ENCODE assay signal across 12 cellular contexts in genomic region chr7:100627238-100627549, GRCh38. TPM values are rescaled to one million over a fixed set of nuclear protein-coding genes. Genes with fewer than 3 reads are reported as not detected.
DNase-seq lines count a peak whose midpoint lies in the region; ATAC-seq, FAIRE-seq and TF ChIP-seq lines count a peak whose summit lies in the region.
"Had no signal": no experiment of that assay in that cellular context is flagged by ENCODE, and none has a peak within 500 bp of the region (broad histone marks: within the 10 kb centered on the region; RNA-seq: fewer than 3 reads in every experiment).

No MANE protein-coding gene starts in this region.

- H2BK5ac ChIP-seq in H1 (ENCODE audit: low read depth, low read length) = no peak overlapping the region

- H3K9me3 ChIP-seq in NT2/D1 (ENCODE audit: insufficient read depth, low read length) (no peaks in the 10 kb centered on the region), H1 (ENCODE audit: insufficient read depth in 2 of 2, low read depth in 1 of 2, low read length in 1 of 2) (no peaks in the 10 kb centered on the region)
- H3K9me3 ChIP-seq: body of pancreas had no signal

- TF ChIP-seq POLR2A in H1 (IDR thresholded peaks at IDR 0.05; ENCODE audit: control extremely low read depth in 1 of 2, low read depth in 2 of 2, low read length in 2 of 2) = no peak

- no peaks in the 10 kb centered on the region for H3K27me3 Mint-ChIP-seq in activated CD8-positive, alpha-beta memory T cell treated with anti-CD3 and anti-CD28 coated beads, Interleukin-2, amount 10 ng/mL, durations not matched to agents 7 days and 5 days
- H3K27me3 Mint-ChIP-seq in stimulated activated memory B cell treated with anti-CD40 and anti-IgM and Interleukin-4, amounts not matched to agents 10 μg/mL and 1 μg/mL and 100 μg/mL, for 72 hours = no peaks in the 10 kb centered on the region

- H2AK5ac ChIP-seq in H1 (ENCODE audit: low read depth, low read length) = no peak overlapping the region; the same call in 1 of the 2 replicates

- H3K4me1 Mint-ChIP-seq in activated CD8-positive, alpha-beta memory T cell treated with anti-CD3 and anti-CD28 coated beads, Interleukin-2, amount 10 ng/mL, durations not matched to agents 7 days and 5 days = peaks cover 55% of the 10 kb centered on the region
- peaks cover 20% of the 10 kb centered on the region for H3K4me1 Mint-ChIP-seq in stimulated activated memory B cell treated with anti-CD40 and anti-IgM and Interleukin-4, amounts not matched to agents 10 μg/mL and 1 μg/mL and 100 μg/mL, for 72 hours

- H3K4me2 ChIP-seq in H1 (ENCODE audit: insufficient read depth in 1 of 2, low read depth in 2 of 2, low read length in 2 of 2) = peak overlapping the region; percentile 59 to 83

- H3K36me3 ChIP-seq in NT2/D1 (ENCODE audit: insufficient read depth, insufficient read length, low read length) = no peaks in the 10 kb centered on the region
- H3K36me3 ChIP-seq in H1 (ENCODE audit: control insufficient read depth in 2 of 4, insufficient read depth in 4 of 4, low read length in 3 of 4) = no peaks in the 10 kb centered on the region

- H3K4me3 Mint-ChIP-seq in activated CD8-positive, alpha-beta memory T cell treated with anti-CD3 and anti-CD28 coated beads, Interleukin-2, amount 10 ng/mL, durations not matched to agents 7 days and 5 days = peak overlapping the region; percentile 69
- H3K4me3 Mint-ChIP-seq in stimulated activated memory B cell treated with anti-CD40 and anti-IgM and Interleukin-4, amounts not matched to agents 10 μg/mL and 1 μg/mL and 100 μg/mL, for 72 hours = peak overlapping the region; percentile 75

- peaks cover 5% of the 10 kb centered on the region for H3K36me3 Mint-ChIP-seq in activated CD8-positive, alpha-beta memory T cell treated with anti-CD3 and anti-CD28 coated beads, Interleukin-2, amount 10 ng/mL, durations not matched to agents 7 days and 5 days
- H3K36me3 Mint-ChIP-seq in stimulated activated memory B cell treated with anti-CD40 and anti-IgM and Interleukin-4, amounts not matched to agents 10 μg/mL and 1 μg/mL and 100 μg/mL, for 72 hours = peaks cover 6% of the 10 kb centered on the region

- FAIRE-seq in H1 (lab: Jason Lieb, UNC) = no peak
- no peak for FAIRE-seq in D721Med (lab: Jason Lieb, UNC)
- FAIRE-seq: islet of Langerhans had no signal

- peak overlapping the region; percentile 57; the same call in 1 of the 2 replicates for H4K8ac ChIP-seq in H1 (ENCODE audit: extremely low read depth, insufficient read depth, low read length)

- H3K14ac ChIP-seq in H1 (ENCODE audit: insufficient read length) = no peak overlapping the region

- H3K9ac ChIP-seq in NT2/D1 (ENCODE audit: insufficient read length, low read depth) = peak overlapping the region; percentile 61
- no peak overlapping the region for H3K9ac ChIP-seq in H1 (replicated peaks in 1 of 4; ENCODE audit: extremely low read depth in 1 of 4, low read depth in 3 of 4, low read length in 3 of 4)

- H3K27ac ChIP-seq in H1 (ENCODE audit: low read depth, low read length) = no peak overlapping the region
- H3K27ac ChIP-seq: body of pancreas had no signal

- no peak overlapping the region for H2AFZ ChIP-seq in H1 (ENCODE audit: low read length)

- no peak for ATAC-seq in activated CD8-positive, alpha-beta memory T cell treated with anti-CD3 and anti-CD28 coated beads, Interleukin-2, amount 10 ng/mL, durations not matched to agents 7 days and 5 days
- ATAC-seq in stimulated activated memory B cell treated with anti-CD40 and anti-IgM and Interleukin-4, amounts not matched to agents 10 μg/mL and 1 μg/mL and 100 μg/mL, for 72 hours = no peak
- ATAC-seq in HG02642 (IDR thresholded peaks at IDR 0.05; ENCODE audit: poor library complexity, unreplicated experiment) = no peak

- no peak overlapping the region; the same call in 1 of the 2 replicates for H2BK20ac ChIP-seq in H1 (ENCODE audit: low read length)

- peaks cover 4% of the 10 kb centered on the region; the same call in 1 of the 2 replicates for H3K23me2 ChIP-seq in H1 (ENCODE audit: low read depth, low read length)

- H3K4me3 ChIP-seq in NT2/D1 (ENCODE audit: insufficient read length, low read depth) (peak overlapping the region; percentile 29), H1 (ENCODE audit: extremely low read depth in 1 of 4, insufficient read depth in 2 of 4, low read depth in 3 of 4, low read length in 4 of 4) (peak overlapping the region in 1 of 4 experiments; percentile 63; a peak in 4 of 8 replicates)
- H3K4me3 ChIP-seq: body of pancreas had no signal

- TF ChIP-seq CTCF in H1 (IDR thresholded peaks at IDR 0.05; ENCODE audit: control extremely low read depth in 1 of 3, insufficient read depth in 1 of 3, low read depth in 1 of 3, low read length in 3 of 3) (no peak), GM13977 (IDR thresholded peaks at IDR 0.05; ENCODE audit: extremely low read depth, insufficient read depth, missing control alignments) (no peak), D721Med (IDR thresholded peaks at IDR 0.05; ENCODE audit: insufficient read depth, missing control alignments) (no peak)

- no peaks in the 10 kb centered on the region for H3K9me3 Mint-ChIP-seq in activated CD8-positive, alpha-beta memory T cell treated with anti-CD3 and anti-CD28 coated beads, Interleukin-2, amount 10 ng/mL, durations not matched to agents 7 days and 5 days (ENCODE audit: low read depth)
- no peaks in the 10 kb centered on the region for H3K9me3 Mint-ChIP-seq in stimulated activated memory B cell treated with anti-CD40 and anti-IgM and Interleukin-4, amounts not matched to agents 10 μg/mL and 1 μg/mL and 100 μg/mL, for 72 hours
- H3K9me3 Mint-ChIP-seq: neural crest cell had no signal

- no peaks in the 10 kb centered on the region for H3K79me2 ChIP-seq in H1 (ENCODE audit: control insufficient read depth in 1 of 2, insufficient read depth in 2 of 2, low read length in 2 of 2)

- H3K27me3 ChIP-seq in NT2/D1 (ENCODE audit: insufficient read depth, insufficient read length) = peaks cover 6% of the 10 kb centered on the region
- peaks cover 0 to 9% (median 4%) of the 10 kb centered on the region in 4 experiments; a peak in 5 of 7 replicates for H3K27me3 ChIP-seq in H1 (replicated peaks in 1 of 4; ENCODE audit: control insufficient read depth in 3 of 4, extremely low read depth in 1 of 4, insufficient read depth in 3 of 4, low read length in 3 of 4)
- H3K27me3 ChIP-seq: body of pancreas had no signal

- POLR2A ChIA-PET in H1 (lab: Charles Lee; ENCODE audit: partially characterized antibody) = interaction anchor here (0.6 to 2.4 kb wide), 8 partner anchors 13 to 198 kb away, joined by 3 to 8 read pairs (median 4); partner anchors contain the start of genes ACTL6B, MEPCE and MOSPD3

- H2BK12ac ChIP-seq in H1 (ENCODE audit: low read depth, low read length) = no peak overlapping the region

- TF ChIP-seq RAD21 in H1 (IDR thresholded peaks at IDR 0.05 in 1 of 2, conservative IDR thresholded peaks at IDR 0.05 in 1 of 2; ENCODE audit: low read depth in 2 of 2, low read length in 2 of 2) = no peak

- peaks cover 4% of the 10 kb centered on the region for H3K4me1 ChIP-seq in NT2/D1 (ENCODE audit: insufficient read depth, insufficient read length)
- H3K4me1 ChIP-seq in H1 (replicated peaks in 1 of 4; ENCODE audit: control insufficient read depth in 3 of 4, insufficient read depth in 4 of 4, low read length in 3 of 4) = peaks cover 0 to 11% (median 6%) of the 10 kb centered on the region in 4 experiments; a peak in 6 of 7 replicates

- no peak for TF ChIP-seq EP300 in H1 (IDR thresholded peaks at IDR 0.05; ENCODE audit: borderline replicate concordance in 1 of 2, low read depth in 2 of 2, low read length in 2 of 2)

- CTCF ChIA-PET in activated CD8-positive, alpha-beta memory T cell treated with anti-CD3 and anti-CD28 coated beads, Interleukin-2, amount 10 ng/mL, durations not matched to agents 7 days and 5 days (lab: Charles Lee) = interaction anchor here (1.1 to 4.8 kb wide), 6 partner anchors 14 to 144 kb away, joined by 3 to 21 read pairs (median 5); partner anchors contain the start of genes FBXO24, MOSPD3 and POP7
- CTCF ChIA-PET in H1 (lab: Charles Lee; ENCODE audit: partially characterized antibody) = interaction anchor here (0.5 to 2.2 kb wide), 9 partner anchors 7 to 224 kb away, joined by 3 to 19 read pairs (median 4); partner anchors contain the start of gene MOSPD3

- H2BK15ac ChIP-seq in H1 (ENCODE audit: low read length) = 0 out of 2 replicates have a peak overlapping the region, but pooled peaks have one; percentile 34

- no peak overlapping the region for H2BK120ac ChIP-seq in H1 (replicated peaks; ENCODE audit: low read depth, low read length)

- no peaks in the 10 kb centered on the region for H3K79me1 ChIP-seq in H1 (ENCODE audit: low read depth, low read length)

- no peak overlapping the region for H4K5ac ChIP-seq in H1 (ENCODE audit: insufficient read length, low read depth, low read length)

- peak overlapping the region; percentile 24 for H3K18ac ChIP-seq in H1 (ENCODE audit: extremely low read depth, low read length)

- H3K56ac ChIP-seq in H1 (replicated peaks; ENCODE audit: insufficient read length, low read depth, low read length) = no peak overlapping the region

- peak overlapping the region; percentile 85 for H4K91ac ChIP-seq in H1 (replicated peaks; ENCODE audit: insufficient read length, low read length)

- no peak for DNase-seq in activated CD8-positive, alpha-beta memory T cell treated with anti-CD3 and anti-CD28 coated beads, Interleukin-2, amount 10 ng/mL, durations not matched to agents 7 days and 5 days
- DNase-seq in activated CD8-positive, alpha-beta memory T cell treated with anti-CD3 and anti-CD28 coated beads, Interleukin-2, amount 50 U/mL, for 48 hours = no peak
- DNase-seq in NT2/D1 (ENCODE audit: low read depth, low spot score) (no peak), H1 (ENCODE audit: low read depth in 1 of 2, low spot score in 2 of 2) (peak in 1 of 2 experiments; percentile 58), GM13977 (ENCODE audit: low spot score) (no peak), D721Med (ENCODE audit: insufficient read length, low spot score) (no peak)

- in situ Hi-C loops in GM13977 (cut with MboI; ENCODE audit: low pct_unique_long_range_greater_than_20kb, low sequenced_read_pairs, unreplicated experiment) = no loop called here

- peaks cover 0 to 2% of the 10 kb centered on the region in 2 experiments for H4K20me1 ChIP-seq in H1 (replicated peaks in 1 of 2; ENCODE audit: control insufficient read depth in 1 of 2, insufficient read depth in 2 of 2, low read length in 2 of 2)

- peak overlapping the region; percentile 81 for H3K27ac Mint-ChIP-seq in activated CD8-positive, alpha-beta memory T cell treated with anti-CD3 and anti-CD28 coated beads, Interleukin-2, amount 10 ng/mL, durations not matched to agents 7 days and 5 days
- H3K27ac Mint-ChIP-seq in stimulated activated memory B cell treated with anti-CD40 and anti-IgM and Interleukin-4, amounts not matched to agents 10 μg/mL and 1 μg/mL and 100 μg/mL, for 72 hours = peak overlapping the region; percentile 78

- peak overlapping the region; percentile 85 for H3K4ac ChIP-seq in H1 (replicated peaks; ENCODE audit: insufficient read length, low read depth, low read length)

- H3K23ac ChIP-seq in H1 (ENCODE audit: insufficient read length) = no peak overlapping the region

- WGBS in H1 (ENCODE audit: extremely low coverage in 1 of 2, insufficient coverage in 1 of 2, insufficient read length in 1 of 2, insufficient replicate concordance in 2 of 2, low coverage in 1 of 2, low lambda C conversion rate in 2 of 2, missing lambda C conversion rate in 1 of 2), 2 experiments = 89% methylated on average over 19 of the region's 21 CpGs; no CpG with 5 or more reads in 1 of the 2 experiments

RNA-seq across cellular contexts. Expression of gene TFR2, which starts 14.2 kb away (rescaled TPM):
- total RNA-seq in activated CD8-positive, alpha-beta memory T cell treated with anti-CD3 and anti-CD28 coated beads, Interleukin-2, amount 10 ng/mL, durations not matched to agents 7 days and 5 days = 10 to 100 TPM; 11.1 to 18.6 TPM
- 4.9 and 5.7 TPM in 2 replicates for total RNA-seq in H1 (2021; fragmentation: NEBNext Ultra II Directional; extraction: Animal tissue kit (Norgen Biotek cat#: 25700))
- polyA plus RNA-seq in H1 (2011; rRNA removed) = 4.6 and 6.0 TPM in 2 replicates
- polyA plus RNA-seq in H1 (2011; cell fraction: cytosol; rRNA removed) = 4.0 TPM
- 17.7 TPM for polyA plus RNA-seq in H1 (2011; cell fraction: nucleus; rRNA removed)
- 5.4 to 7.4 TPM (median 6.2 TPM) in 4 replicates for polyA plus RNA-seq in H1 (2012, experiment 1 of 2)
- polyA plus RNA-seq in H1 (2012, experiment 2 of 2) = 3.3 TPM
- 4.0 TPM for polyA plus RNA-seq in H1 (2013, experiment 1 of 2)
- 3.5 TPM for polyA plus RNA-seq in H1 (2013, experiment 2 of 2)
- polyA minus RNA-seq in H1 (2011; rRNA and poly(A)+ RNA removed) = 1.5 and 3.4 TPM in 2 replicates
- 4.3 TPM for polyA minus RNA-seq in H1 (2011; cell fraction: cytosol; rRNA and poly(A)+ RNA removed)
- 7.1 TPM for polyA minus RNA-seq in H1 (2011; cell fraction: nucleus; rRNA and poly(A)+ RNA removed)

RNA-seq across cellular contexts. Expression of gene MOSPD3, which starts 14.9 kb away (rescaled TPM):
- 10 to 100 TPM; 22.2 to 28.8 TPM for total RNA-seq in activated CD8-positive, alpha-beta memory T cell treated with anti-CD3 and anti-CD28 coated beads, Interleukin-2, amount 10 ng/mL, durations not matched to agents 7 days and 5 days
- total RNA-seq in H1 (2021; fragmentation: NEBNext Ultra II Directional; extraction: Animal tissue kit (Norgen Biotek cat#: 25700)) = 19.3 and 20.7 TPM in 2 replicates
- 21.4 and 45.7 TPM in 2 replicates for polyA plus RNA-seq in H1 (2011; rRNA removed)
- 10.1 TPM for polyA plus RNA-seq in H1 (2011; cell fraction: cytosol; rRNA removed)
- 23.8 TPM for polyA plus RNA-seq in H1 (2011; cell fraction: nucleus; rRNA removed)
- 15.9 to 26.5 TPM (median 22.6 TPM) in 4 replicates for polyA plus RNA-seq in H1 (2012, experiment 1 of 2)
- polyA plus RNA-seq in H1 (2012, experiment 2 of 2) = 25.8 TPM
- polyA plus RNA-seq in H1 (2013, experiment 1 of 2) = 19.0 TPM
- 17.7 TPM for polyA plus RNA-seq in H1 (2013, experiment 2 of 2)
- 7.0 and 8.1 TPM in 2 replicates for polyA minus RNA-seq in H1 (2011; rRNA and poly(A)+ RNA removed)
- 7.4 TPM for polyA minus RNA-seq in H1 (2011; cell fraction: cytosol; rRNA and poly(A)+ RNA removed)
- 8.7 TPM for polyA minus RNA-seq in H1 (2011; cell fraction: nucleus; rRNA and poly(A)+ RNA removed)

RNA-seq across cellular contexts. Expression of gene PCOLCE, which starts 25.0 kb away (rescaled TPM):
- 10 to 100 TPM in 1 of 2 experiments, 1 to 10 TPM in 1; 9.2 to 11.6 TPM for total RNA-seq in activated CD8-positive, alpha-beta memory T cell treated with anti-CD3 and anti-CD28 coated beads, Interleukin-2, amount 10 ng/mL, durations not matched to agents 7 days and 5 days
- total RNA-seq in H1 (2021; fragmentation: NEBNext Ultra II Directional; extraction: Animal tissue kit (Norgen Biotek cat#: 25700)) = 69.2 and 70.6 TPM in 2 replicates
- 21.5 and 46.6 TPM in 2 replicates for polyA plus RNA-seq in H1 (2011; rRNA removed)
- polyA plus RNA-seq in H1 (2011; cell fraction: cytosol; rRNA removed) = 26.8 TPM
- 126 TPM for polyA plus RNA-seq in H1 (2011; cell fraction: nucleus; rRNA removed)
- 80.3 to 96.2 TPM (median 87.0 TPM) in 4 replicates for polyA plus RNA-seq in H1 (2012, experiment 1 of 2)
- polyA plus RNA-seq in H1 (2012, experiment 2 of 2) = 81.2 TPM
- polyA plus RNA-seq in H1 (2013, experiment 1 of 2) = 132 TPM
- polyA plus RNA-seq in H1 (2013, experiment 2 of 2) = 122 TPM
- 7.8 and 13.1 TPM in 2 replicates for polyA minus RNA-seq in H1 (2011; rRNA and poly(A)+ RNA removed)
- 27.5 TPM for polyA minus RNA-seq in H1 (2011; cell fraction: cytosol; rRNA and poly(A)+ RNA removed)
- polyA minus RNA-seq in H1 (2011; cell fraction: nucleus; rRNA and poly(A)+ RNA removed) = 29.2 TPM

RNA-seq across cellular contexts. Expression of gene ACTL6B, which starts 29.1 kb away (rescaled TPM):
- not detected for total RNA-seq in activated CD8-positive, alpha-beta memory T cell treated with anti-CD3 and anti-CD28 coated beads, Interleukin-2, amount 10 ng/mL, durations not matched to agents 7 days and 5 days
- 1.7 and 2.1 TPM in 2 replicates for total RNA-seq in H1 (2021; fragmentation: NEBNext Ultra II Directional; extraction: Animal tissue kit (Norgen Biotek cat#: 25700))
- 4.5 and 4.6 TPM in 2 replicates for polyA plus RNA-seq in H1 (2011; rRNA removed)
- 2.7 TPM for polyA plus RNA-seq in H1 (2011; cell fraction: cytosol; rRNA removed)
- polyA plus RNA-seq in H1 (2011; cell fraction: nucleus; rRNA removed) = 3.4 TPM
- polyA plus RNA-seq in H1 (2012, experiment 1 of 2) = 1.6 to 4.0 TPM (median 3.0 TPM) in 4 replicates
- polyA plus RNA-seq in H1 (2012, experiment 2 of 2) = 2.3 TPM
- 1.1 TPM for polyA plus RNA-seq in H1 (2013, experiment 1 of 2)
- polyA plus RNA-seq in H1 (2013, experiment 2 of 2) = 1.0 TPM
- polyA minus RNA-seq in H1 (2011; rRNA and poly(A)+ RNA removed) = 0.51 and 0.60 TPM in 2 replicates
- 2.4 TPM for polyA minus RNA-seq in H1 (2011; cell fraction: cytosol; rRNA and poly(A)+ RNA removed)
- polyA minus RNA-seq in H1 (2011; cell fraction: nucleus; rRNA and poly(A)+ RNA removed) = 0.70 TPM
- polyA plus RNA-seq: esophagus had no signal

RNA-seq across cellular contexts. Expression of gene FBXO24, which starts 41.1 kb away (rescaled TPM):
- total RNA-seq in activated CD8-positive, alpha-beta memory T cell treated with anti-CD3 and anti-CD28 coated beads, Interleukin-2, amount 10 ng/mL, durations not matched to agents 7 days and 5 days = 1 to 10 TPM in 1 of 2 experiments, under 1 TPM in 1; 0.80 to 1.3 TPM
- total RNA-seq in H1 (2021; fragmentation: NEBNext Ultra II Directional; extraction: Animal tissue kit (Norgen Biotek cat#: 25700)) = 0.35 and 0.59 TPM in 2 replicates
- polyA plus RNA-seq in H1 (2011; rRNA removed) = 0.57 and 0.83 TPM in 2 replicates
- polyA plus RNA-seq in H1 (2011; cell fraction: cytosol; rRNA removed) = 0.57 TPM
- polyA plus RNA-seq in H1 (2011; cell fraction: nucleus; rRNA removed) = 1.4 TPM
- polyA plus RNA-seq in H1 (2012, experiment 1 of 2) = 0.80 to 1.5 TPM (median 1.1 TPM) in 4 replicates
- 0.17 TPM for polyA plus RNA-seq in H1 (2012, experiment 2 of 2)
- polyA plus RNA-seq in H1 (2013, experiment 1 of 2) = 0.39 TPM
- 0.28 TPM for polyA plus RNA-seq in H1 (2013, experiment 2 of 2)
- 0.66 and 0.95 TPM in 2 replicates for polyA minus RNA-seq in H1 (2011; rRNA and poly(A)+ RNA removed)
- polyA minus RNA-seq in H1 (2011; cell fraction: cytosol; rRNA and poly(A)+ RNA removed) = not detected
- 0.30 TPM for polyA minus RNA-seq in H1 (2011; cell fraction: nucleus; rRNA and poly(A)+ RNA removed)
